In genomic region chr1:6953874-6954502, GRCh38 we compare ENCODE assay signal across 24 cellular contexts.
"Had no signal": no experiment of that assay in that cellular context is flagged by ENCODE, and none has a peak within 500 bp of the region (broad histone marks: within the 10 kb centered on the region; RNA-seq: fewer than 3 reads in every experiment).

No MANE protein-coding gene starts in this region.

- H3K4me1 ChIP-seq: breast epithelium, esophagus squamous epithelium, gastrocnemius medialis, left lung, psoas muscle, tibial nerve, uterus had no signal

- H3K9me3 Mint-ChIP-seq: activated T-cell treated with anti-CD3 and anti-CD28 coated beads, Interleukin-2, amount 50 U/mL, for 24 hours; activated T-helper 2 cell treated with anti-CD3 and anti-CD28 coated beads, Interferon-gamma antibody, Interleukin-2, Interleukin-4, amounts not matched to agents 10 μg/mL and 5 μg/mL and 100 μg/mL, durations not matched to agents 14 hours and 24 hours and 36 hours; central memory CD8-positive, alpha-beta T cell; naive thymus-derived CD4-positive, alpha-beta T cell; neural progenitor cell; stimulated activated naive CD8-positive, alpha-beta T cell treated with anti-CD3 and anti-CD28 coated beads, Interleukin-15, Interleukin-2, amounts not matched to agents 100 ng/mL and 50 ng/mL, for 24 hours had no signal

- H3K27me3 Mint-ChIP-seq: activated naive CD8-positive, alpha-beta T cell; stimulated activated naive CD8-positive, alpha-beta T cell treated with anti-CD3 and anti-CD28 coated beads, Interleukin-15, Interleukin-2, amounts not matched to agents 100 ng/mL and 50 ng/mL, for 24 hours had no signal

- H3K27ac ChIP-seq: breast epithelium, dorsolateral prefrontal cortex, esophagus squamous epithelium, left lung, neural progenitor cell, psoas muscle, tibial nerve, uterus had no signal

- H3K36me3 ChIP-seq: breast epithelium, esophagus squamous epithelium, gastrocnemius medialis, left lung, neural progenitor cell, tibial nerve, uterus had no signal

- H3K4me1 Mint-ChIP-seq: central memory CD8-positive, alpha-beta T cell; naive thymus-derived CD4-positive, alpha-beta T cell had no signal

- H3K4me3 Mint-ChIP-seq: activated naive CD8-positive, alpha-beta T cell; activated T-cell treated with anti-CD3 and anti-CD28 coated beads, Interleukin-2, amount 50 U/mL, for 24 hours; central memory CD8-positive, alpha-beta T cell; naive thymus-derived CD4-positive, alpha-beta T cell; stimulated activated naive CD8-positive, alpha-beta T cell treated with anti-CD3 and anti-CD28 coated beads, Interleukin-15, Interleukin-2, amounts not matched to agents 100 ng/mL and 50 ng/mL, for 24 hours had no signal

- H3K4me3 ChIP-seq: breast epithelium, esophagus squamous epithelium, gastrocnemius medialis, left lung, lung, neural progenitor cell, psoas muscle, tibial nerve, uterus had no signal

- DNase-seq: activated CD4-positive, alpha-beta T cell treated with anti-CD3 and anti-CD28 coated beads, Interleukin-2, amount 50 U/mL, for 4 hours; activated CD8-positive, alpha-beta memory T cell treated with anti-CD3 and anti-CD28 coated beads for 24 hours; activated CD8-positive, alpha-beta memory T cell treated with anti-CD3 and anti-CD28 coated beads, Interleukin-2, amount 50 U/mL, for 4 hours; activated naive CD4-positive, alpha-beta T cell; activated T-cell treated with anti-CD3 and anti-CD28 coated beads, Interleukin-2, amount 50 U/mL, for 24 hours; dorsolateral prefrontal cortex; esophagus squamous epithelium; gastrocnemius medialis; hippocampal formation; kidney glomerular epithelial cell; left lung; naive thymus-derived CD4-positive, alpha-beta T cell; psoas muscle; right cardiac atrium; stimulated activated CD4-positive, alpha-beta T cell treated with anti-CD3 and anti-CD28 coated beads, Interleukin-1b, Interleukin-23, amount 100 ng/mL, for 48 hours; uterus had no signal

- H3K27me3 ChIP-seq: breast epithelium, dorsolateral prefrontal cortex, gastrocnemius medialis, left lung, neural progenitor cell, tibial nerve, uterus had no signal

- H3K9me3 ChIP-seq: breast epithelium, esophagus squamous epithelium, gastrocnemius medialis, left lung, psoas muscle, tibial nerve, uterus had no signal

- H3K36me3 Mint-ChIP-seq: activated naive CD8-positive, alpha-beta T cell; naive thymus-derived CD4-positive, alpha-beta T cell; neural progenitor cell had no signal

- H3K27ac Mint-ChIP-seq: activated naive CD8-positive, alpha-beta T cell; activated T-cell treated with anti-CD3 and anti-CD28 coated beads, Interleukin-2, amount 50 U/mL, for 24 hours; activated T-helper 2 cell treated with anti-CD3 and anti-CD28 coated beads, Interferon-gamma antibody, Interleukin-2, Interleukin-4, amounts not matched to agents 10 μg/mL and 5 μg/mL and 100 μg/mL, durations not matched to agents 14 hours and 24 hours and 36 hours; naive thymus-derived CD4-positive, alpha-beta T cell; neural progenitor cell; stimulated activated naive CD8-positive, alpha-beta T cell treated with anti-CD3 and anti-CD28 coated beads, Interleukin-15, Interleukin-2, amounts not matched to agents 100 ng/mL and 50 ng/mL, for 24 hours had no signal
